27 cellular contexts compared by ENCODE assay signal in the genomic region with DNA sequence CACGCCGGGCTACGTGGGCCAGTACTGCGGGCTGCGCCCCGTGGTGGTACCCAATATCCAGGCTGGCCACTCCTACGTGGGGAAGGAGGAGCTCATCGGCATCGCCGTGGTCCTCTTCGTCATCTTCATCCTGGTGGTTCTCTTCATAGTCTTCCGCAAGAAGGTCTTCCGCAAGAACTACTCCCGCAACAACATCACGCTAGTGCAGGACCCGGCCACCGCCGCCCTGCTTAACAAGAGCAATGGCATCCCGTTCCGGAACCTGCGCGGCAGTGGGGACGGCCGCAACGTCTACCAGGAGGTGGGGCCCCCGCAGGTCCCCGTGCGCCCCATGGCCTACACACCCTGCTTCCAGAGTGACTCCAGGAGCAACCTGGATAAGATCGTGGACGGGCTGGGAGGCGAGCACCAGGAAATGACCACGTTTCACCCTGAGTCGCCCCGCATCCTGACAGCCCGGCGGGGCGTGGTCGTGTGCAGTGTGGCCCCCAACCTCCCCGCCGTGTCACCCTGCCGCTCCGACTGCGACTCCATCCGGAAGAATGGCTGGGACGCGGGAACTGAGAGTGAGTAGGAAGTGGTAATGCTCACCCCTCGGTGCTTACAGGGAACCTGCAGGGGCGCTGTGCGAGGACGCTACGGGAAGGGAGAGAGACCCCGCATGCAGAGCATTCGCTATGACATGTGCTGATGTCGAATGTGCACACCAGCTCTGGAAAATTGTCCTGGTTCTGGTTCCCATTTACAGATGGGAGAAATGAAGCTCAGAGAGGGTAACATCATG.
DNase-seq lines count a peak whose midpoint lies in the region; ATAC-seq, FAIRE-seq and TF ChIP-seq lines count a peak whose summit lies in the region.
"Had no signal": no experiment of that assay in that cellular context is flagged by ENCODE, and none has a peak within 500 bp of the region (broad histone marks: within the 10 kb centered on the region; RNA-seq: fewer than 3 reads in every experiment).

No MANE protein-coding gene starts in this region.

- TF ChIP-seq RAD21 in K562 (CRISPR knock-in tag; conservative IDR thresholded peaks at IDR 0.05 in 1 of 2, IDR thresholded peaks at IDR 0.05 in 1 of 2), result no peak

- H3K9me1 ChIP-seq in K562 (ENCODE audit: control insufficient read depth, insufficient read depth, low read length), result no peaks in the 10 kb centered on the region

- ATAC-seq in K562 (peak; percentile 69), body of pancreas (no peak)
- ATAC-seq: A549, GM23338 had no signal

- no peaks in the 10 kb centered on the region for H3K9me3 ChIP-seq in K562 (replicated peaks; ENCODE audit: control insufficient read depth, insufficient read depth, low read depth, low read length)
- H3K9me3 ChIP-seq in kidney (ENCODE audit: control insufficient read depth in 1 of 2, low read length in 2 of 2), result no peaks in the 10 kb centered on the region
- no peaks in the 10 kb centered on the region for H3K9me3 ChIP-seq in body of pancreas
- H3K9me3 ChIP-seq: A549, BE2C, HAP-1 had no signal

- H2AFZ ChIP-seq in K562 (ENCODE audit: low read depth, low read length), result 0 out of 2 replicates have a peak overlapping the region, but pooled peaks have one; percentile 45
- H2AFZ ChIP-seq: GM23338 had no signal

- H3K4me1 ChIP-seq in K562 (replicated peaks in 1 of 2; ENCODE audit: control insufficient read depth in 2 of 2, insufficient read depth in 2 of 2, low read length in 2 of 2) (peaks cover 0 to 8% of the 10 kb centered on the region in 2 experiments; a peak in 1 of 5 replicates), kidney (ENCODE audit: control insufficient read depth in 1 of 2, insufficient read depth in 1 of 2, low read depth in 1 of 2, low read length in 2 of 2) (no peaks in the 10 kb centered on the region), body of pancreas (no peaks in the 10 kb centered on the region)
- H3K4me1 ChIP-seq: A549; BE2C; BLaER1 treated with 17β-estradiol and CSF1 and Interleukin-3, amounts not matched to agents 10 nM and 100 nM; HAP-1 had no signal

- DNase-seq in K562 (ENCODE audit: extremely low read depth in 1 of 4, low spot score in 3 of 4) (peak in 1 of 4 experiments; percentile 2), chondrocyte (ENCODE audit: low spot score) (peak; percentile 86), kidney (peak; percentile 56), posterior vena cava (ENCODE audit: low spot score) (peak; percentile 83), NCI-H187 (lab: John Stamatoyannopoulos, UW) (no peak), body of pancreas (no peak)
- no peak for DNase-seq in activated T-helper 1 cell treated with anti-CD3 and anti-CD28 coated beads, Interleukin-12 subunit alpha, Interleukin-12 subunit beta, Interleukin-2, Interleukin-4 antibody, amounts not matched to agents 30 ng/mL and 10 ng/mL and 1 ng/mL, durations not matched to agents 14 hours and 24 hours and 36 hours (ENCODE audit: low spot score)
- no peak for DNase-seq in T-helper 2 cell treated with Interferon-gamma antibody and Interleukin-4, amounts not matched to agents 5 μg/mL and 100 μg/mL, for 36 hours (ENCODE audit: low spot score)
- DNase-seq: 8988T; ACHN; AML-193; BE2C; Calu3; CD4-positive, alpha-beta T cell; COR-L47; DMS53; DMS79 treated with DMSO at 0.1 percent for 48 hours; GF-D8; HFFc6 had no signal

- FAIRE-seq in K562 (lab: Jason Lieb, UNC) (no peak), kidney (lab: Jason Lieb, UNC) (no peak)
- FAIRE-seq: A549, GM12891, GM18507, H54 had no signal

- H3K36me3 ChIP-seq in K562 (ENCODE audit: control insufficient read depth, insufficient read depth, low read length) (no peaks in the 10 kb centered on the region), kidney (ENCODE audit: control insufficient read depth in 1 of 2, insufficient read depth in 2 of 2, low read length in 2 of 2) (no peaks in the 10 kb centered on the region), body of pancreas (replicated peaks in 1 of 2; ENCODE audit: insufficient read depth in 1 of 2, low read depth in 2 of 2) (no peaks in the 10 kb centered on the region)
- H3K36me3 ChIP-seq: BE2C; BLaER1 treated with 17β-estradiol and CSF1 and Interleukin-3, amounts not matched to agents 10 nM and 100 nM; HAP-1 had no signal

- no peak overlapping the region for H3K4me3 ChIP-seq in K562
- H3K4me3 ChIP-seq in kidney (ENCODE audit: low read length in 2 of 2), result no peak overlapping the region
- no peak overlapping the region for H3K4me3 ChIP-seq in body of pancreas
- H3K4me3 ChIP-seq: A549; BLaER1 treated with 17β-estradiol and CSF1 and Interleukin-3, amounts not matched to agents 10 nM and 100 nM; GM23338; HAP-1 had no signal

- no peak overlapping the region for H3K4me3 Mint-ChIP-seq in chondrocyte (ENCODE audit: unreplicated experiment)
- H3K4me3 Mint-ChIP-seq in activated T-helper 1 cell treated with anti-CD3 and anti-CD28 coated beads, Interleukin-12 subunit alpha, Interleukin-12 subunit beta, Interleukin-2, Interleukin-4 antibody, amounts not matched to agents 30 ng/mL and 10 ng/mL and 1 ng/mL, durations not matched to agents 14 hours and 24 hours and 36 hours, result no peak overlapping the region
- H3K4me3 Mint-ChIP-seq in T-helper 2 cell treated with Interferon-gamma antibody and Interleukin-4, amounts not matched to agents 5 μg/mL and 100 μg/mL, for 36 hours, result no peak overlapping the region
- H3K4me3 Mint-ChIP-seq: CD14-positive monocyte; CD4-positive, alpha-beta T cell; GM23338; HFFc6 had no signal

- in situ Hi-C loops in K562 (cut with MboI), result no loop called here

- CTCF ChIA-PET in K562 (lab: Yijun Ruan, JAX; ENCODE audit: low intra/inter-chr PET ratio), result no interaction called here

- H3K4me2 ChIP-seq in K562 (ENCODE audit: insufficient read depth, low read length), result peak overlapping the region; percentile 32
- H3K4me2 ChIP-seq: A549; BLaER1 treated with 17β-estradiol and CSF1 and Interleukin-3, amounts not matched to agents 10 nM and 100 nM; GM23338 had no signal

- peaks cover 5% of the 10 kb centered on the region for H3K36me3 Mint-ChIP-seq in chondrocyte (ENCODE audit: low read depth)
- H3K36me3 Mint-ChIP-seq in activated T-helper 1 cell treated with anti-CD3 and anti-CD28 coated beads, Interleukin-12 subunit alpha, Interleukin-12 subunit beta, Interleukin-2, Interleukin-4 antibody, amounts not matched to agents 30 ng/mL and 10 ng/mL and 1 ng/mL, durations not matched to agents 14 hours and 24 hours and 36 hours (ENCODE audit: low read depth), result no peaks in the 10 kb centered on the region
- no peaks in the 10 kb centered on the region for H3K36me3 Mint-ChIP-seq in T-helper 2 cell treated with Interferon-gamma antibody and Interleukin-4, amounts not matched to agents 5 μg/mL and 100 μg/mL, for 36 hours (ENCODE audit: low read depth)
- H3K36me3 Mint-ChIP-seq: CD14-positive monocyte had no signal

- H3K27ac ChIP-seq in K562 (ENCODE audit: extremely low read depth, low read depth, low read length) (no peak overlapping the region), kidney (ENCODE audit: low read depth in 2 of 2, low read length in 2 of 2) (no peak overlapping the region), body of pancreas (no peak overlapping the region)
- H3K27ac ChIP-seq: A549; BLaER1 treated with 17β-estradiol and CSF1 and Interleukin-3, amounts not matched to agents 10 nM and 100 nM had no signal

- WGBS in K562 (ENCODE audit: insufficient coverage, low coverage, missing lambda C conversion rate), result 16% methylated on average over 35 of the region's 54 CpGs
- WGBS in body of pancreas, 2 donors, result 82 to 90% methylated on average over 50 to 54 of the region's 54 CpGs

- no peak overlapping the region for H3K27ac Mint-ChIP-seq in chondrocyte (ENCODE audit: unreplicated experiment)
- H3K27ac Mint-ChIP-seq in activated T-helper 1 cell treated with anti-CD3 and anti-CD28 coated beads, Interleukin-12 subunit alpha, Interleukin-12 subunit beta, Interleukin-2, Interleukin-4 antibody, amounts not matched to agents 30 ng/mL and 10 ng/mL and 1 ng/mL, durations not matched to agents 14 hours and 24 hours and 36 hours, result no peak overlapping the region
- H3K27ac Mint-ChIP-seq in T-helper 2 cell treated with Interferon-gamma antibody and Interleukin-4, amounts not matched to agents 5 μg/mL and 100 μg/mL, for 36 hours, result no peak overlapping the region
- H3K27ac Mint-ChIP-seq: CD14-positive monocyte; CD4-positive, alpha-beta T cell; GM23338; HFFc6 had no signal

- H4K20me1 ChIP-seq in K562 (replicated peaks; ENCODE audit: control insufficient read depth, insufficient read depth, low read length), result no peaks in the 10 kb centered on the region
- H4K20me1 ChIP-seq: BLaER1 treated with 17β-estradiol and CSF1 and Interleukin-3, amounts not matched to agents 10 nM and 100 nM had no signal

- H3K9ac ChIP-seq in K562 (ENCODE audit: insufficient read depth in 1 of 2, low read depth in 2 of 2, low read length in 2 of 2), result no peak overlapping the region
- no peak overlapping the region for H3K9ac ChIP-seq in kidney (ENCODE audit: low read length in 2 of 2)
- H3K9ac ChIP-seq: BLaER1 treated with 17β-estradiol and CSF1 and Interleukin-3, amounts not matched to agents 10 nM and 100 nM had no signal

- intact Hi-C loops in K562 (cut with micrococcal nuclease) (no loop called here), kidney (cut with DNase I) (no loop called here), posterior vena cava (cut with DNase I) (no loop called here), body of pancreas (cut with DNase I) (no loop called here)
- intact Hi-C loops in activated T-helper 1 cell treated with anti-CD3 and anti-CD28 coated beads, Interleukin-12 subunit alpha, Interleukin-12 subunit beta, Interleukin-2, Interleukin-4 antibody, amounts not matched to agents 30 ng/mL and 10 ng/mL and 1 ng/mL, durations not matched to agents 14 hours and 24 hours and 36 hours (cut with micrococcal nuclease), result no loop called here

- TF ChIP-seq CTCF in K562 (IDR thresholded peaks at IDR 0.05 in 2 of 3, conservative IDR thresholded peaks at IDR 0.05 in 1 of 3; ENCODE audit: insufficient read depth in 2 of 3, low read depth in 1 of 3, low read length in 3 of 3) (peak; percentile 19 to 31 (median 27); a peak in 4 of 6 replicates), chondrocyte (IDR thresholded peaks at IDR 0.05) (no peak), kidney (IDR thresholded peaks at IDR 0.05; ENCODE audit: borderline replicate concordance, extremely low read depth, insufficient read depth) (no peak), body of pancreas (IDR thresholded peaks at IDR 0.05) (no peak)

- no peaks in the 10 kb centered on the region for H3K79me2 ChIP-seq in K562 (ENCODE audit: control insufficient read depth, insufficient read depth, low read length)

- BruUV-seq in K562 (replicated peaks; lab: Mats Ljungman, UMichigan), result no TSS peak

- POLR2A ChIA-PET in K562 (lab: Yijun Ruan, JAX), result no interaction called here

- no peak for TF ChIP-seq POLR2A in K562 (conservative IDR thresholded peaks at IDR 0.05)
- no peak for TF ChIP-seq POLR2A in body of pancreas (IDR thresholded peaks at IDR 0.05)

- H3K27me3 ChIP-seq in K562 (ENCODE audit: control insufficient read depth in 2 of 2, insufficient read depth in 2 of 2, low read length in 2 of 2) (peaks cover 0 to 11% of the 10 kb centered on the region in 2 experiments; a peak in 2 of 5 replicates), body of pancreas (no peaks in the 10 kb centered on the region)
- H3K27me3 ChIP-seq: BE2C; BLaER1 treated with 17β-estradiol and CSF1 and Interleukin-3, amounts not matched to agents 10 nM and 100 nM had no signal

- peaks cover 10% of the 10 kb centered on the region for H3K4me1 Mint-ChIP-seq in chondrocyte (ENCODE audit: low read depth)
- no peaks in the 10 kb centered on the region for H3K4me1 Mint-ChIP-seq in activated T-helper 1 cell treated with anti-CD3 and anti-CD28 coated beads, Interleukin-12 subunit alpha, Interleukin-12 subunit beta, Interleukin-2, Interleukin-4 antibody, amounts not matched to agents 30 ng/mL and 10 ng/mL and 1 ng/mL, durations not matched to agents 14 hours and 24 hours and 36 hours (ENCODE audit: low read depth)
- H3K4me1 Mint-ChIP-seq in T-helper 2 cell treated with Interferon-gamma antibody and Interleukin-4, amounts not matched to agents 5 μg/mL and 100 μg/mL, for 36 hours (ENCODE audit: low read depth), result no peaks in the 10 kb centered on the region
- H3K4me1 Mint-ChIP-seq: CD14-positive monocyte had no signal

- no peaks in the 10 kb centered on the region for H3K9me3 Mint-ChIP-seq in chondrocyte (ENCODE audit: low read depth)
- H3K9me3 Mint-ChIP-seq in activated T-helper 1 cell treated with anti-CD3 and anti-CD28 coated beads, Interleukin-12 subunit alpha, Interleukin-12 subunit beta, Interleukin-2, Interleukin-4 antibody, amounts not matched to agents 30 ng/mL and 10 ng/mL and 1 ng/mL, durations not matched to agents 14 hours and 24 hours and 36 hours, result no peaks in the 10 kb centered on the region
- no peaks in the 10 kb centered on the region for H3K9me3 Mint-ChIP-seq in T-helper 2 cell treated with Interferon-gamma antibody and Interleukin-4, amounts not matched to agents 5 μg/mL and 100 μg/mL, for 36 hours
- H3K9me3 Mint-ChIP-seq: CD4-positive, alpha-beta T cell; GM23338; HFFc6 had no signal

- H3K27me3 Mint-ChIP-seq in chondrocyte (ENCODE audit: low read depth), result no peaks in the 10 kb centered on the region
- peaks cover 2% of the 10 kb centered on the region for H3K27me3 Mint-ChIP-seq in activated T-helper 1 cell treated with anti-CD3 and anti-CD28 coated beads, Interleukin-12 subunit alpha, Interleukin-12 subunit beta, Interleukin-2, Interleukin-4 antibody, amounts not matched to agents 30 ng/mL and 10 ng/mL and 1 ng/mL, durations not matched to agents 14 hours and 24 hours and 36 hours (ENCODE audit: insufficient read depth)
- no peaks in the 10 kb centered on the region for H3K27me3 Mint-ChIP-seq in T-helper 2 cell treated with Interferon-gamma antibody and Interleukin-4, amounts not matched to agents 5 μg/mL and 100 μg/mL, for 36 hours (ENCODE audit: low read depth)
- H3K27me3 Mint-ChIP-seq: CD4-positive, alpha-beta T cell had no signal

- TF ChIP-seq EP300 in K562 (IDR thresholded peaks at IDR 0.05; ENCODE audit: low read length), result no peak

Comparison
In these comparisons a context has a peak if more than half of its experiments do, and no peak if none do; other contexts are left out.
1. DNase-seq: peak in chondrocyte (single experiment), kidney (single experiment) and posterior vena cava (single experiment); none in NCI-H187 (0 of 2), body of pancreas (0 of 4), activated T-helper 1 cell treated with anti-CD3 and anti-CD28 coated beads, Interleukin-12 subunit alpha, Interleukin-12 subunit beta, Interleukin-2, Interleukin-4 antibody, amounts not matched to agents 30 ng/mL and 10 ng/mL and 1 ng/mL, durations not matched to agents 14 hours and 24 hours and 36 hours (single experiment) and T-helper 2 cell treated with Interferon-gamma antibody and Interleukin-4, amounts not matched to agents 5 μg/mL and 100 μg/mL, for 36 hours (single experiment).
2. CTCF ChIP-seq: peak in K562 (3 of 3); none in chondrocyte (single experiment), kidney (single experiment) and body of pancreas (0 of 7).